Comparison of ENCODE assay signal across 14 cellular contexts in the genomic region with DNA sequence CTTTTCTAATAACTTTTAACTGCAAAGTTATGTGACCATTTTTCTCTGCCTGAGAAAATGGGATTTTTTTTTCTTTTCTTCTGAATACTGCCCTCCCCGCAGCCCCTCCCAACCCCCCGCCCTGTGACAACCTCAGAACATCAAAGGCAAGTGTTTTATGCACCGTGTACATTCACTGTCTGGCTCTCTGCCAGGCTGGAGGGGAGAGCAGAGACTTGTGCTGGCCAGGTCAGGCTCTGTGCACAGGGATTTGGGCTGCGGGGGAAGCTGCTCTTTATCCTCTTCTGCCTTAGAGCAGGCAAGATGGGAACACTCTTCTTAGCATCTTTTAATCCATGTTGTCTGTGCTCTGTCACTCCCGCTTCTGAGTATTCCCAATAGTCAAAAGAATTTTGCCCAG.
A peak's percentile ranks its signal among the peaks of the same experiment; 100 is the strongest.
DNase-seq lines count a peak whose midpoint lies in the region; ATAC-seq and TF ChIP-seq lines count a peak whose summit lies in the region.
"Had no signal": no experiment of that assay in that cellular context is flagged by ENCODE, and none has a peak within 500 bp of the region (broad histone marks: within the 10 kb centered on the region; RNA-seq: fewer than 3 reads in every experiment).

No MANE protein-coding gene starts in this region.

- H3K4me1 ChIP-seq in cardiac muscle cell (ENCODE audit: low read depth) (peaks cover 18% of the 10 kb centered on the region), hepatocyte (ENCODE audit: insufficient read depth) (peaks cover 7% of the 10 kb centered on the region), uterus (no peaks in the 10 kb centered on the region)
- H3K4me1 ChIP-seq: testis had no signal

- H4K20me1 ChIP-seq in hepatocyte (ENCODE audit: insufficient read depth, poor library complexity, severe bottlenecking): no peaks in the 10 kb centered on the region

- H3K27me3 ChIP-seq in cardiac muscle cell (no peaks in the 10 kb centered on the region), hepatocyte (no peaks in the 10 kb centered on the region), uterus (no peaks in the 10 kb centered on the region)
- H3K27me3 ChIP-seq: testis had no signal

- intact Hi-C loops in Right ventricle myocardium superior (cut with DNase I) (no loop called here), uterus (cut with DNase I; ENCODE audit: low total_unique reads) (no loop called here)

- H3K79me2 ChIP-seq in hepatocyte: no peaks in the 10 kb centered on the region

- TF ChIP-seq CTCF in cardiac muscle cell (IDR thresholded peaks at IDR 0.05; ENCODE audit: low read depth, low read length): no peak
- no peak for TF ChIP-seq CTCF in hepatocyte (IDR thresholded peaks at IDR 0.05; ENCODE audit: poor library complexity)
- TF ChIP-seq CTCF in uterus (IDR thresholded peaks at IDR 0.05): no peak

- peak; percentile 33 to 37 for DNase-seq in cardiac muscle cell (ENCODE audit: low read depth in 1 of 2, low spot score in 1 of 2)
- no peak for DNase-seq in Right ventricle myocardium superior
- peak; percentile 38 for DNase-seq in SK-N-DZ (ENCODE audit: low spot score)
- no peak for DNase-seq in hepatocyte (ENCODE audit: low spot score)
- no peak for DNase-seq in iPS-NIHi7 (ENCODE audit: extremely low spot score)
- DNase-seq in stimulated activated naive CD4-positive, alpha-beta T cell (lab: John Stamatoyannopoulos, UW): no peak
- DNase-seq in hypothalamus (lab: John Stamatoyannopoulos, UW): no peak
- DNase-seq in uterus: no peak
- DNase-seq: activated CD8-positive, alpha-beta T cell treated with anti-CD3 and anti-CD28 coated beads, Interleukin-2, amount 10 ng/mL, durations not matched to agents 7 days and 5 days; NCI-H446 treated with DMSO at 0.1 percent for 48 hours; posterior cingulate gyrus; stimulated activated CD4-positive, alpha-beta T cell treated with anti-CD3 and anti-CD28 coated beads, Interleukin-15, amount 100 ng/mL, for 24 hours; testis had no signal

- H3K27ac ChIP-seq in cardiac muscle cell: no peak overlapping the region
- peak overlapping the region; percentile 53 for H3K27ac ChIP-seq in hepatocyte
- H3K27ac ChIP-seq in uterus: no peak overlapping the region
- H3K27ac ChIP-seq: testis had no signal

- TF ChIP-seq POLR2A in uterus (IDR thresholded peaks at IDR 0.05): no peak

- H3K9me2 ChIP-seq in hepatocyte (replicated peaks; ENCODE audit: insufficient read depth): no peaks in the 10 kb centered on the region

- H3K4me3 ChIP-seq in cardiac muscle cell (no peak overlapping the region), hepatocyte (no peak overlapping the region), uterus (no peak overlapping the region)
- H3K4me3 ChIP-seq: testis had no signal

- H3K4me2 ChIP-seq in hepatocyte: no peak overlapping the region

- ATAC-seq in Right ventricle myocardium superior (ENCODE audit: poor library complexity): no peak
- ATAC-seq: activated CD8-positive, alpha-beta T cell treated with anti-CD3 and anti-CD28 coated beads, Interleukin-2, amount 10 ng/mL, durations not matched to agents 7 days and 5 days; activated T-helper 17 cell treated with anti-CD3 and anti-CD28 coated beads, Interleukin-2, amount 50 U/mL, for 72 hours had no signal

- no peaks in the 10 kb centered on the region for H3K9me3 ChIP-seq in cardiac muscle cell (ENCODE audit: low read depth)
- no peaks in the 10 kb centered on the region for H3K9me3 ChIP-seq in hepatocyte (ENCODE audit: low read depth)
- H3K9me3 ChIP-seq in uterus: no peaks in the 10 kb centered on the region
- H3K9me3 ChIP-seq: testis had no signal

- no peaks in the 10 kb centered on the region for H3K36me3 ChIP-seq in cardiac muscle cell
- no peaks in the 10 kb centered on the region for H3K36me3 ChIP-seq in hepatocyte (replicated peaks; ENCODE audit: insufficient read depth, low read depth)
- H3K36me3 ChIP-seq in uterus: no peaks in the 10 kb centered on the region

- WGBS in hepatocyte (ENCODE audit: low lambda C conversion rate, missing lambda C conversion rate): 34% methylated on average over 5 of the region's 5 CpGs

- H2AFZ ChIP-seq in hepatocyte: no peak overlapping the region

Comparison
In these comparisons a context has a peak if more than half of its experiments do, and no peak if none do; other contexts are left out.
1. DNase-seq: peak in cardiac muscle cell (2 of 2) and SK-N-DZ (single experiment); none in Right ventricle myocardium superior (single experiment), hepatocyte (single experiment), iPS-NIHi7 (single experiment), stimulated activated naive CD4-positive, alpha-beta T cell (0 of 6), hypothalamus (0 of 51) and uterus (0 of 2).